19 cellular contexts compared by ENCODE assay signal in the genomic region with DNA sequence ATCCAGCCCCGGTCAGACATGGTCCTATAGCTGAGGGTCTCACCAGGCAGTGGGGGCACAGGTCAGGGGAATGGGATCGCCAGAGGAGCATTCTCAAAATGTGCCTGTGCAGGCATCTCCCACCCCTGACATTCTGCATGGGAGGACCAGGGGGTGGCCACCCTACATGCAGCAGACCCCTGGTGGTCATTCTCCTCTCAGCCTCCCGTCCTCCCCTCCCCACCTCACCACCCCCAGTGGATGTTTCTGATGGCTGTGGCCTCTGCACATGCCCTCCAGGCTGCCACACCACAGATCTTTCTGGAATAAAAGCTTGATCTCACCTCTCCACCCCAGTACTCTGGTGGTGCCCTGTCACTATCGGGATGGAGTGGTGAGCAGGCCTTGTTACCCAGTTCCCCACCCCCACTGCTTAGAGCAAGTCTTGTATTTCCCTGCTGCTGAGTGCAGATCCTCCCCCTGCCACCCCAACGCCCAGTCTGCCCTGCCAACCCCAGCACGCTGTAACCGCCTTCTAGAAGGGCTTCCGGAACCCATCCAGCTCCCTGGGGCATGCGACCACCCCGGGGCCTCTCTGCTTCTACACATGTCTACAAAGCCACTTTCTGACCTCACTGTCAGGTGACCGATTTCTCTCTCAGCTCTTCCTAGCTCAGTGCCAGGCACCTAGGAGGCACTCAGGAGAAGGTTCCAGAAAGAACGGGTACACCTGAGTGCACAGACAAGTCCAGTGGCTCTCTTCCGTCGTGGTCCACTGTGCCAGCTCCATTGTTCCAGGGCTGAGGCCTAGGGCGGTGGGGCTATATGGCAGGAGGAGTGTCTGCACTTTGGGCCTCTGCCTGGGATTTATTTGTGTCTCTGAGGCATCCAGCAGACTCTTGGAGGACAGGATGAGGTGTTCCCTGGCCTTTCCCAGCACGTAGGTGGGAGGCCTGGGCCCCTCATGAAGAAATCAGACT. TPM values are rescaled to one million over a fixed set of nuclear protein-coding genes. Genes with fewer than 3 reads are reported as not detected.
DNase-seq lines count a peak whose midpoint lies in the region; ATAC-seq and TF ChIP-seq lines count a peak whose summit lies in the region.
"Had no signal": no experiment of that assay in that cellular context is flagged by ENCODE, and none has a peak within 500 bp of the region (broad histone marks: within the 10 kb centered on the region; RNA-seq: fewer than 3 reads in every experiment).

No MANE protein-coding gene starts in this region.

- H3K4me3 Mint-ChIP-seq in naive B cell, result peak overlapping the region in 2 of 8 donors; percentile 20 to 50
- H3K4me3 Mint-ChIP-seq: T-cell had no signal

- H3K9ac ChIP-seq in PC-3 (ENCODE audit: low read length), result no peak overlapping the region

- H3F3A ChIP-seq in PC-3 (ENCODE audit: low read length, unreplicated experiment), result no peaks in the 10 kb centered on the region

- 88% methylated on average over 16 of the region's 16 CpGs for WGBS in right cardiac atrium
- WGBS in upper lobe of left lung, 2 donors, result 88 to 91% methylated on average over 11 to 16 of the region's 16 CpGs

- CTCF ChIA-PET in PC-3 (lab: Charles Lee), result no interaction called here

- no peak overlapping the region for H2AFZ ChIP-seq in PC-3 (ENCODE audit: low read length)

- no peaks in the 10 kb centered on the region for H3K9me3 Mint-ChIP-seq in naive B cell
- H3K9me3 Mint-ChIP-seq: naive thymus-derived CD8-positive, alpha-beta T cell; T-cell had no signal

- no peaks in the 10 kb centered on the region for H3K9me3 ChIP-seq in right cardiac atrium (ENCODE audit: control insufficient read depth, low read length)
- H3K9me3 ChIP-seq in upper lobe of left lung, result no peaks in the 10 kb centered on the region
- H3K9me3 ChIP-seq in PC-3 (ENCODE audit: low read length), result no peaks in the 10 kb centered on the region
- H3K9me3 ChIP-seq: colonic mucosa, testis had no signal

- no peaks in the 10 kb centered on the region for H4K20me1 ChIP-seq in PC-3 (ENCODE audit: low read length)

- no TSS peak for BruUV-seq in PC-3 (replicated peaks; lab: Mats Ljungman, UMichigan)

- TF ChIP-seq CTCF in upper lobe of left lung (IDR thresholded peaks at IDR 0.05) (no peak), PC-3 (conservative IDR thresholded peaks at IDR 0.05; ENCODE audit: low read depth, low read length) (no peak)

- H3K36me3 ChIP-seq in upper lobe of left lung, result no peaks in the 10 kb centered on the region
- H3K36me3 ChIP-seq in PC-3 (ENCODE audit: low read depth, low read length), result no peaks in the 10 kb centered on the region
- H3K36me3 ChIP-seq: colonic mucosa had no signal

- TF ChIP-seq POLR2A in upper lobe of left lung (IDR thresholded peaks at IDR 0.05), result no peak

- no peak overlapping the region for H3K27ac ChIP-seq in right cardiac atrium (ENCODE audit: low read length)
- H3K27ac ChIP-seq in cingulate gyrus (ENCODE audit: low read depth, low read length), result peak overlapping the region; percentile 75
- peak overlapping the region in 3 of 4 donors; percentile 4 to 65 (median 51) for H3K27ac ChIP-seq in upper lobe of left lung
- no peak overlapping the region for H3K27ac ChIP-seq in PC-3 (ENCODE audit: low read length)
- H3K27ac ChIP-seq: colonic mucosa, testis had no signal

- H3K27me3 ChIP-seq in right cardiac atrium (ENCODE audit: control insufficient read depth, insufficient read depth), result no peaks in the 10 kb centered on the region
- H3K27me3 ChIP-seq in upper lobe of left lung, result no peaks in the 10 kb centered on the region
- H3K27me3 ChIP-seq in PC-3 (ENCODE audit: low read length), result no peaks in the 10 kb centered on the region
- H3K27me3 ChIP-seq: colonic mucosa, testis had no signal

- peak overlapping the region in 4 of 6 donors; percentile 30 to 70 (median 41) for H3K27ac Mint-ChIP-seq in naive B cell
- H3K27ac Mint-ChIP-seq: T-cell had no signal

- ATAC-seq in right cardiac atrium (no peak), left cardiac atrium (no peak), naive B cell (ENCODE audit: low read depth in 2 of 2) (no peak), upper lobe of left lung (ENCODE audit: low FRiP score in 2 of 2) (no peak), PC-3 (no peak)
- ATAC-seq: naive thymus-derived CD8-positive, alpha-beta T cell; T-cell had no signal

- DNase-seq in right cardiac atrium, result peak in 2 of 3 donors; percentile 18 to 48
- DNase-seq in left cardiac atrium, result no peak
- no peak for DNase-seq in naive B cell
- DNase-seq in upper lobe of left lung, result peak in 1 of 2 donors; percentile 49
- no peak for DNase-seq in GDM1 (lab: John Stamatoyannopoulos, UW)
- DNase-seq in LoVo (ENCODE audit: low spot score), result no peak
- no peak for DNase-seq in PC-3
- DNase-seq: activated CD4-positive, alpha-beta T cell treated with anti-CD3 and anti-CD28 coated beads, Interleukin-2, amount 50 U/mL, for 1 hour; activated naive CD4-positive, alpha-beta T cell; colonic mucosa; DMS79; KG1; naive thymus-derived CD8-positive, alpha-beta T cell; NCI-H1048; NCI-H1930; NK-92 treated with Interleukin-12 subunit alpha and Interleukin-12 subunit beta, amount 100 ng/mL, for 24 hours; T-cell; testis had no signal

- no peaks in the 10 kb centered on the region for H3K9me2 ChIP-seq in PC-3 (replicated peaks; ENCODE audit: low read length)

- TF ChIP-seq EP300 in upper lobe of left lung (IDR thresholded peaks at IDR 0.05), result no peak

- no peaks in the 10 kb centered on the region for H3K4me1 ChIP-seq in right cardiac atrium (ENCODE audit: control insufficient read depth, insufficient read depth, low read length)
- peaks cover 45 to 70% (median 65%) of the 10 kb centered on the region in 4 donors for H3K4me1 ChIP-seq in upper lobe of left lung
- no peaks in the 10 kb centered on the region for H3K4me1 ChIP-seq in PC-3 (ENCODE audit: insufficient read depth, low read length)

- H3K36me3 Mint-ChIP-seq in naive B cell, result no peaks in the 10 kb centered on the region
- H3K36me3 Mint-ChIP-seq: T-cell had no signal

- intact Hi-C loops in right cardiac atrium (cut with DNase I) (no loop called here), left cardiac atrium (cut with DNase I) (no loop called here), PC-3 (cut with micrococcal nuclease) (no loop called here)

- H3K79me2 ChIP-seq in PC-3 (ENCODE audit: low read length), result no peaks in the 10 kb centered on the region

- peaks cover 19 to 34% (median 21%) of the 10 kb centered on the region in 3 donors for H3K4me1 Mint-ChIP-seq in naive B cell

- H3K4me3 ChIP-seq in right cardiac atrium (ENCODE audit: low read length), result no peak overlapping the region
- no peak overlapping the region for H3K4me3 ChIP-seq in upper lobe of left lung
- no peak overlapping the region for H3K4me3 ChIP-seq in PC-3 (ENCODE audit: low read length)
- H3K4me3 ChIP-seq: colonic mucosa, testis had no signal

- POLR2A ChIA-PET in PC-3 (lab: Charles Lee; ENCODE audit: unreplicated experiment), result no interaction called here

- H3K4me2 ChIP-seq in PC-3 (ENCODE audit: low read length), result no peak overlapping the region

- H3K27me3 Mint-ChIP-seq in naive B cell, result no peaks in the 10 kb centered on the region
- H3K27me3 Mint-ChIP-seq: naive thymus-derived CD8-positive, alpha-beta T cell; T-cell had no signal

RNA-seq across cellular contexts. Expression of gene TBC1D24, which starts 9.3 kb away (rescaled TPM):
- total RNA-seq in right cardiac atrium (10 to 100 TPM; 11.6 to 15.5 (median 13.0) TPM), left cardiac atrium (10 to 100 TPM in 1 of 2 donors, 1 to 10 TPM in 1; 9.8 to 15.1 TPM), upper lobe of left lung (10 to 100 TPM; 25.9 to 49.6 (median 37.2) TPM), PC-3 (2014; rRNA removed) (11.3 and 15.2 TPM in 2 replicates)
- polyA plus RNA-seq in right cardiac atrium (5.7 TPM), naive B cell (ENCODE audit: low read depth in 6 of 6) (1 to 10 TPM in 4 of 6 donors, under 1 TPM in 2; 0.22 to 3.3 (median 2.5) TPM)

RNA-seq across cellular contexts. Expression of gene NTN3, which starts 13.1 kb away (rescaled TPM):
- 1 to 10 TPM in 2 of 4 donors, under 1 TPM in 2; 0.50 to 1.8 (median 0.90) TPM for total RNA-seq in right cardiac atrium
- polyA plus RNA-seq in right cardiac atrium, result 0.59 TPM
- total RNA-seq in left cardiac atrium, result under 1 TPM; 0.39 to 0.65 TPM
- not detected for polyA plus RNA-seq in naive B cell (ENCODE audit: low read depth in 6 of 6)
- not detected for total RNA-seq in upper lobe of left lung
- total RNA-seq in PC-3 (2014; rRNA removed), result not detected in 2 replicates
- total RNA-seq: colonic mucosa; naive thymus-derived CD8-positive, alpha-beta T cell; T-cell had no signal
- polyA plus RNA-seq: naive thymus-derived CD8-positive, alpha-beta T cell had no signal

RNA-seq across cellular contexts. Expression of gene TEDC2, which starts 24.3 kb away (rescaled TPM):
- 1 to 10 TPM in 2 of 4 donors, under 1 TPM in 2; 0.58 to 2.2 (median 1.2) TPM for total RNA-seq in right cardiac atrium
- polyA plus RNA-seq in right cardiac atrium, result 1.5 TPM
- 1 to 10 TPM in 1 of 2 donors, under 1 TPM in 1; 0.47 to 2.8 TPM for total RNA-seq in left cardiac atrium
- polyA plus RNA-seq in naive B cell (ENCODE audit: low read depth in 6 of 6), result 1 to 10 TPM in 1 of 6 donors, under 1 TPM in 3, not detected in 2; 0.16 to 1.7 (median 0.58) TPM
- 1 to 10 TPM in 4 of 6 donors, under 1 TPM in 1, not detected in 1; 0.61 to 2.7 (median 1.7) TPM for total RNA-seq in upper lobe of left lung
- total RNA-seq in PC-3 (2014; rRNA removed), result 35.5 and 44.9 TPM in 2 replicates

RNA-seq across cellular contexts. Expression of gene ATP6V0C, which starts 29.5 kb away (rescaled TPM):
- total RNA-seq in right cardiac atrium (100 to 1,000 TPM; 153 to 180 (median 179) TPM), left cardiac atrium (100 to 1,000 TPM; 162 to 197 TPM), upper lobe of left lung (100 to 1,000 TPM in 4 of 6 donors, 10 to 100 TPM in 2; 84.9 to 332 (median 164) TPM), PC-3 (2014; rRNA removed) (67.4 and 80.2 TPM in 2 replicates)
- polyA plus RNA-seq in right cardiac atrium (206 TPM), naive B cell (ENCODE audit: low read depth in 6 of 6) (100 to 1,000 TPM in 3 of 6 donors, 10 to 100 TPM in 3; 75.4 to 114 (median 98.1) TPM)

RNA-seq across cellular contexts. Expression of gene AMDHD2, which starts 36.0 kb away (rescaled TPM):
- total RNA-seq in right cardiac atrium (10 to 100 TPM; 10.6 to 16.5 (median 14.4) TPM), left cardiac atrium (10 to 100 TPM; 15.8 to 21.8 TPM), upper lobe of left lung (100 to 1,000 TPM in 1 of 6 donors, 10 to 100 TPM in 5; 33.0 to 126 (median 68.4) TPM), PC-3 (2014; rRNA removed) (50.3 and 62.8 TPM in 2 replicates)
- polyA plus RNA-seq in right cardiac atrium (12.1 TPM), naive B cell (ENCODE audit: low read depth in 6 of 6) (10 to 100 TPM; 17.6 to 24.0 (median 20.5) TPM)

Comparison
In these comparisons a context has a peak if more than half of its experiments do, and no peak if none do; other contexts are left out.
1. DNase-seq: peak in right cardiac atrium (2 of 3); none in left cardiac atrium (single experiment), naive B cell (single experiment), GDM1 (single experiment), LoVo (single experiment) and PC-3 (single experiment).
2. H3K27ac ChIP-seq: peak in cingulate gyrus (single experiment) and upper lobe of left lung (3 of 4); none in right cardiac atrium (single experiment) and PC-3 (single experiment).